Comparison of ENCODE assay signal across 1 cellular context in genomic region chr21:34333150-34333739, GRCh38.
TF ChIP-seq lines count a peak whose summit lies in the region.

No MANE protein-coding gene starts in this region.

TF ChIP-seq in WTC11, 78 proteins besides CTCF, POLR2A, EP300 and RAD21 (continued from another document):
- TF ChIP-seq ZNF512 (CRISPR knock-in tag; IDR thresholded peaks at IDR 0.05; ENCODE audit: borderline replicate concordance): no peak
- no peak for TF ChIP-seq GTF2I (CRISPR knock-in tag; conservative IDR thresholded peaks at IDR 0.05)
- TF ChIP-seq MYBL2 (CRISPR knock-in tag; IDR thresholded peaks at IDR 0.05): no peak
- TF ChIP-seq ZBTB21 (CRISPR knock-in tag; IDR thresholded peaks at IDR 0.05; ENCODE audit: borderline replicate concordance): no peak
- TF ChIP-seq HMGA2 (CRISPR knock-in tag; IDR thresholded peaks at IDR 0.05): no peak
- no peak for TF ChIP-seq FOXP4 (CRISPR knock-in tag; IDR thresholded peaks at IDR 0.05)
- no peak for TF ChIP-seq JUN (CRISPR knock-in tag; IDR thresholded peaks at IDR 0.05)
- no peak for TF ChIP-seq NFE2L1 (CRISPR knock-in tag; IDR thresholded peaks at IDR 0.05)
- no peak for TF ChIP-seq STAT6 (CRISPR knock-in tag; conservative IDR thresholded peaks at IDR 0.05; ENCODE audit: low read depth)
- no peak for TF ChIP-seq NFYB (CRISPR knock-in tag; conservative IDR thresholded peaks at IDR 0.05; ENCODE audit: low read depth)
